Comparison of ENCODE assay signal across 14 cellular contexts in genomic region chr5:101473483-101473882, GRCh38.
DNase-seq lines count a peak whose midpoint lies in the region; ATAC-seq and TF ChIP-seq lines count a peak whose summit lies in the region.
"Had no signal": no experiment of that assay in that cellular context is flagged by ENCODE, and none has a peak within 500 bp of the region (broad histone marks: within the 10 kb centered on the region; RNA-seq: fewer than 3 reads in every experiment).

No MANE protein-coding gene starts in this region.

- no peaks in the 10 kb centered on the region for H3K36me3 ChIP-seq in body of pancreas (replicated peaks in 1 of 2; ENCODE audit: insufficient read depth in 1 of 2, low read depth in 2 of 2)
- H3K36me3 ChIP-seq: HAP-1, left lung, tibial nerve had no signal

- H3K27me3 ChIP-seq in foreskin keratinocyte (no peaks in the 10 kb centered on the region), body of pancreas (no peaks in the 10 kb centered on the region)
- H3K27me3 ChIP-seq: left lung, tibial nerve had no signal

- H3K4me3 Mint-ChIP-seq in stimulated activated naive CD8-positive, alpha-beta T cell treated with anti-CD3 and anti-CD28 coated beads, Interleukin-15, amount 100 ng/mL, for 72 hours: no peak overlapping the region
- H3K4me3 Mint-ChIP-seq: naive thymus-derived CD4-positive, alpha-beta T cell had no signal

- 57 to 91% methylated on average over 1 of the region's 1 CpG for WGBS in body of pancreas, 2 donors

- no peaks in the 10 kb centered on the region for H3K27me3 Mint-ChIP-seq in stimulated activated naive CD8-positive, alpha-beta T cell treated with anti-CD3 and anti-CD28 coated beads, Interleukin-15, amount 100 ng/mL, for 72 hours
- H3K27me3 Mint-ChIP-seq: naive thymus-derived CD4-positive, alpha-beta T cell had no signal

- H3K4me1 ChIP-seq in foreskin keratinocyte (peaks cover 4% of the 10 kb centered on the region), body of pancreas (no peaks in the 10 kb centered on the region)
- H3K4me1 ChIP-seq: HAP-1, left lung, tibial nerve had no signal

- ATAC-seq in HG03378 (IDR thresholded peaks at IDR 0.05; ENCODE audit: unreplicated experiment) (peak; percentile 79), foreskin keratinocyte (peak; percentile 80), body of pancreas (no peak)
- ATAC-seq in stimulated activated naive CD8-positive, alpha-beta T cell treated with anti-CD3 and anti-CD28 coated beads, Interleukin-15, amount 100 ng/mL, for 72 hours: no peak
- ATAC-seq: left lung; naive thymus-derived CD4-positive, alpha-beta T cell had no signal

- no peak for TF ChIP-seq CTCF in foreskin keratinocyte (conservative IDR thresholded peaks at IDR 0.05)
- TF ChIP-seq CTCF in coronary artery (IDR thresholded peaks at IDR 0.05): no peak
- no peak for TF ChIP-seq CTCF in body of pancreas (IDR thresholded peaks at IDR 0.05)

- intact Hi-C loops in body of pancreas (cut with DNase I): no loop called here

- H3K9me3 Mint-ChIP-seq in stimulated activated naive CD8-positive, alpha-beta T cell treated with anti-CD3 and anti-CD28 coated beads, Interleukin-15, amount 100 ng/mL, for 72 hours: no peaks in the 10 kb centered on the region

- H3K27ac Mint-ChIP-seq in stimulated activated naive CD8-positive, alpha-beta T cell treated with anti-CD3 and anti-CD28 coated beads, Interleukin-15, amount 100 ng/mL, for 72 hours: no peak overlapping the region
- H3K27ac Mint-ChIP-seq: naive thymus-derived CD4-positive, alpha-beta T cell had no signal

- peak; percentile 4 for DNase-seq in GM03348 (ENCODE audit: low spot score)
- DNase-seq in OCI-M1 (lab: John Stamatoyannopoulos, UW): peak; percentile 76
- DNase-seq in foreskin keratinocyte: peak in 1 of 2 donors; percentile 38
- no peak for DNase-seq in NCI-H748 (lab: John Stamatoyannopoulos, UW; ENCODE audit: unreplicated experiment)
- DNase-seq in coronary artery (ENCODE audit: low spot score): no peak
- DNase-seq in body of pancreas: no peak
- no peak for DNase-seq in stimulated activated naive CD8-positive, alpha-beta T cell treated with anti-CD3 and anti-CD28 coated beads, Interleukin-15, amount 100 ng/mL, for 72 hours
- DNase-seq: DMS 273 treated with DMSO at 0.1 percent for 48 hours; hippocampal formation; left lung; naive thymus-derived CD4-positive, alpha-beta T cell had no signal

- no peaks in the 10 kb centered on the region for H3K9me3 ChIP-seq in body of pancreas
- H3K9me3 ChIP-seq: HAP-1, left lung, tibial nerve had no signal

- no peak for TF ChIP-seq POLR2A in body of pancreas (IDR thresholded peaks at IDR 0.05)

- no peak overlapping the region for H3K27ac ChIP-seq in foreskin keratinocyte
- H3K27ac ChIP-seq in coronary artery: no peak overlapping the region
- H3K27ac ChIP-seq in body of pancreas: no peak overlapping the region
- H3K27ac ChIP-seq: left lung, tibial nerve had no signal

- H3K4me3 ChIP-seq in coronary artery (no peak overlapping the region), body of pancreas (no peak overlapping the region)
- H3K4me3 ChIP-seq: HAP-1, left lung, tibial nerve had no signal

- no peaks in the 10 kb centered on the region for H3K4me1 Mint-ChIP-seq in stimulated activated naive CD8-positive, alpha-beta T cell treated with anti-CD3 and anti-CD28 coated beads, Interleukin-15, amount 100 ng/mL, for 72 hours
- H3K4me1 Mint-ChIP-seq: naive thymus-derived CD4-positive, alpha-beta T cell had no signal

Comparison
In these comparisons a context has a peak if more than half of its experiments do, and no peak if none do; other contexts are left out.
1. DNase-seq: peak in GM03348 (single experiment) and OCI-M1 (single experiment); none in NCI-H748 (single experiment), coronary artery (single experiment), body of pancreas (0 of 4) and stimulated activated naive CD8-positive, alpha-beta T cell treated with anti-CD3 and anti-CD28 coated beads, Interleukin-15, amount 100 ng/mL, for 72 hours (0 of 2).
2. ATAC-seq: peak in HG03378 (single experiment) and foreskin keratinocyte (single experiment); none in body of pancreas (single experiment) and stimulated activated naive CD8-positive, alpha-beta T cell treated with anti-CD3 and anti-CD28 coated beads, Interleukin-15, amount 100 ng/mL, for 72 hours (single experiment).